8 cellular contexts compared by ENCODE assay signal in genomic region chr15:63939531-63940130, GRCh38.
A peak's percentile ranks its signal among the peaks of the same experiment; 100 is the strongest.
DNase-seq lines count a peak whose midpoint lies in the region; ATAC-seq and TF ChIP-seq lines count a peak whose summit lies in the region.

No MANE protein-coding gene starts in this region.

- CTCF ChIA-PET in MCF 10A (lab: Yijun Ruan, JAX): interaction anchor here (1.0 kb wide), 1 partner anchor 107 kb away, joined by 3 read pairs; no protein-coding TSS in a partner anchor

- H3K27me3 Mint-ChIP-seq in MCF 10A (ENCODE audit: insufficient read depth, unreplicated experiment) (no peaks in the 10 kb centered on the region), chondrocyte (ENCODE audit: low read depth) (no peaks in the 10 kb centered on the region)

- intact Hi-C loops in breast epithelium (cut with DNase I; ENCODE audit: low total_unique reads) (no loop called here), MCF 10A (cut with micrococcal nuclease) (no loop called here), aorta (cut with DNase I) (loop anchor here in 1 of 2 donors (5.0 kb wide), 1 partner anchor 108 kb away; the partner anchor contains the start of gene DAPK2)

- 58 to 75% methylated on average over 3 to 4 of the region's 4 CpGs for WGBS in mesodermal cell (ENCODE audit: insufficient coverage in 2 of 2), 2 experiments
- WGBS in aorta, 2 donors: 2 to 3% methylated on average over 4 of the region's 4 CpGs

- no peak overlapping the region for H3K4me3 Mint-ChIP-seq in MCF 10A (ENCODE audit: unreplicated experiment)
- no peak overlapping the region for H3K4me3 Mint-ChIP-seq in chondrocyte (ENCODE audit: unreplicated experiment)

- H3K36me3 Mint-ChIP-seq in MCF 10A (ENCODE audit: insufficient read depth, unreplicated experiment) (peaks cover 7% of the 10 kb centered on the region), chondrocyte (ENCODE audit: low read depth) (no peaks in the 10 kb centered on the region)

- BruUV-seq in MCF 10A (replicated peaks; lab: Mats Ljungman, UMichigan): no TSS peak

- H3K27ac Mint-ChIP-seq in MCF 10A (ENCODE audit: low read depth, unreplicated experiment) (no peak overlapping the region), chondrocyte (ENCODE audit: unreplicated experiment) (peak overlapping the region; percentile 47)

- H3K27me3 ChIP-seq in breast epithelium: no peaks in the 10 kb centered on the region
- H3K27me3 ChIP-seq in aorta (ENCODE audit: control insufficient read depth in 1 of 2, insufficient read depth in 2 of 2, low read length in 1 of 2): no peaks in the 10 kb centered on the region

- no peaks in the 10 kb centered on the region for H3K9me3 Mint-ChIP-seq in MCF 10A (ENCODE audit: unreplicated experiment)
- H3K9me3 Mint-ChIP-seq in chondrocyte (ENCODE audit: low read depth): no peaks in the 10 kb centered on the region

- POLR2A ChIA-PET in MCF 10A (lab: Yijun Ruan, JAX): no interaction called here

- no peaks in the 10 kb centered on the region for H3K9me3 ChIP-seq in breast epithelium
- H3K9me3 ChIP-seq in mesodermal cell (ENCODE audit: control insufficient read depth, low read length): no peaks in the 10 kb centered on the region
- H3K9me3 ChIP-seq in aorta (ENCODE audit: control insufficient read depth, low read length): no peaks in the 10 kb centered on the region

- TF ChIP-seq POLR2A in breast epithelium (IDR thresholded peaks at IDR 0.05): no peak

- TF ChIP-seq CTCF in breast epithelium (IDR thresholded peaks at IDR 0.05) (no peak), MCF 10A (IDR thresholded peaks at IDR 0.05; ENCODE audit: unreplicated experiment) (no peak), chondrocyte (IDR thresholded peaks at IDR 0.05) (no peak)

- H3K4me1 Mint-ChIP-seq in MCF 10A (ENCODE audit: insufficient read depth, unreplicated experiment) (peaks cover under 1% of the 10 kb centered on the region), chondrocyte (ENCODE audit: low read depth) (peaks cover 28% of the 10 kb centered on the region)

- H3K27ac ChIP-seq in breast epithelium: peak overlapping the region; percentile 74 to 87
- peak overlapping the region; percentile 73 for H3K27ac ChIP-seq in mesodermal cell (ENCODE audit: low read depth, low read length, severe bottlenecking)
- H3K27ac ChIP-seq in aorta (ENCODE audit: low read depth in 1 of 2, low read length in 2 of 2): peak overlapping the region in 1 of 2 donors; percentile 93

- peak overlapping the region in 1 of 3 donors; percentile 22 for H3K4me3 ChIP-seq in breast epithelium
- no peak overlapping the region for H3K4me3 ChIP-seq in mesodermal cell (ENCODE audit: extremely low read depth, insufficient read depth, low read length, poor library complexity, severe bottlenecking)
- no peak overlapping the region for H3K4me3 ChIP-seq in aorta (ENCODE audit: low read length in 2 of 2)

- H3K4me1 ChIP-seq in breast epithelium (peaks cover 11 to 13% of the 10 kb centered on the region in 2 donors), mesodermal cell (ENCODE audit: control insufficient read depth, insufficient read depth, low read length, poor library complexity, severe bottlenecking) (peaks cover 10% of the 10 kb centered on the region), aorta (ENCODE audit: control insufficient read depth in 1 of 2, insufficient read depth in 2 of 2, low read length in 2 of 2) (peaks cover 0 to 3% of the 10 kb centered on the region in 2 donors)

- H3K36me3 ChIP-seq in breast epithelium (no peaks in the 10 kb centered on the region), mesodermal cell (ENCODE audit: control insufficient read depth, insufficient read depth, low read length) (no peaks in the 10 kb centered on the region), aorta (ENCODE audit: control insufficient read depth in 1 of 2, insufficient read depth in 2 of 2, low read length in 1 of 2) (no peaks in the 10 kb centered on the region)

- DNase-seq in breast epithelium (ENCODE audit: low spot score in 2 of 2) (peak in 1 of 2 donors; percentile 59), MCF 10A (ENCODE audit: unreplicated experiment) (no peak), chondrocyte (ENCODE audit: low spot score) (no peak), aorta (peak; percentile 70 to 74), inferior parietal cortex (ENCODE audit: extremely low spot score) (no peak), DMS53 (lab: John Stamatoyannopoulos, UW) (no peak)
- DNase-seq in activated CD4-positive, CD25-positive, alpha-beta regulatory T cell treated with anti-CD3 and anti-CD28 coated beads, Interleukin-2, amount 50 U/mL, for 72 hours: no peak

- ATAC-seq in aorta (ENCODE audit: low FRiP score): peak; percentile 77

Comparison
In these comparisons a context has a peak if more than half of its experiments do, and no peak if none do; other contexts are left out.
1. DNase-seq: peak in aorta (2 of 2); none in MCF 10A (single experiment), chondrocyte (single experiment), activated CD4-positive, CD25-positive, alpha-beta regulatory T cell treated with anti-CD3 and anti-CD28 coated beads, Interleukin-2, amount 50 U/mL, for 72 hours (single experiment), inferior parietal cortex (single experiment) and DMS53 (single experiment).